ENCODE assay signal across 12 cellular contexts in the genomic region with DNA sequence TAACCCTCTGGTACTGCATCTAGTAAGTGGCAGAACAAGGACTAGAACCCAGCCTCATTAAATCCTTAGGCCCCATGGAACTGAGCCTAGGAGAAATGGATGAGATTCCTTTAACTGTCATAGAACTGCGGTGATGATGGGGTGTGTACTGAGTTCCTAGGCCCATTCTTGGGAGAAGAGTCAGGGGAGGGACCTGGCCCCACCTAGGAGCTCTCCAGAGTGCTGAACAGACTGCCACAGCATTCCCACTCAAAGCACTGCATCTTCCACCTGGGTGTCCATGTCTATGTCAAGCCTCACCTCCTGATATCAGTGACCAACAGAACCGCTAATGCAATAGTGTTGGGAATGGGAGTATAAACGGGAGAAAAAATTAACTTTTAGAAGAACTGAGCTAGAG. TPM values are rescaled to one million over a fixed set of nuclear protein-coding genes. Genes with fewer than 3 reads are reported as not detected.
DNase-seq lines count a peak whose midpoint lies in the region; ATAC-seq and TF ChIP-seq lines count a peak whose summit lies in the region.
"Had no signal": no experiment of that assay in that cellular context is flagged by ENCODE, and none has a peak within 500 bp of the region (broad histone marks: within the 10 kb centered on the region; RNA-seq: fewer than 3 reads in every experiment).

No MANE protein-coding gene starts in this region.

- no peak for ATAC-seq in HG02759 (IDR thresholded peaks at IDR 0.05; ENCODE audit: unreplicated experiment)
- ATAC-seq in T-helper 17 cell, result no peak
- ATAC-seq: activated CD8-positive, alpha-beta memory T cell treated with anti-CD3 and anti-CD28 coated beads, Interleukin-2, amount 10 ng/mL, durations not matched to agents 7 days and 5 days had no signal

- no peak overlapping the region for H3K27ac Mint-ChIP-seq in Caco-2 (ENCODE audit: unreplicated experiment)
- no peak overlapping the region for H3K27ac Mint-ChIP-seq in T-helper 17 cell
- H3K27ac Mint-ChIP-seq: activated CD8-positive, alpha-beta memory T cell treated with anti-CD3 and anti-CD28 coated beads, Interleukin-2, amount 10 ng/mL, durations not matched to agents 7 days and 5 days had no signal

- peak overlapping the region; percentile 48 for H3K27ac ChIP-seq in angular gyrus (ENCODE audit: low read depth, low read length)
- H3K27ac ChIP-seq: uterus had no signal

- POLR2A ChIA-PET in Caco-2 (lab: Charles Lee), result no interaction called here

- H3K27me3 ChIP-seq in Caco-2 (replicated peaks; ENCODE audit: control insufficient read depth, insufficient read depth, low read length), result no peaks in the 10 kb centered on the region
- H3K27me3 ChIP-seq: BE2C, uterus had no signal

- no peaks in the 10 kb centered on the region for H3K4me1 ChIP-seq in Caco-2
- H3K4me1 ChIP-seq: uterus had no signal

- H3K27me3 Mint-ChIP-seq in Caco-2 (ENCODE audit: insufficient read depth, unreplicated experiment) (no peaks in the 10 kb centered on the region), T-helper 17 cell (no peaks in the 10 kb centered on the region)
- H3K27me3 Mint-ChIP-seq: activated CD8-positive, alpha-beta memory T cell treated with anti-CD3 and anti-CD28 coated beads, Interleukin-2, amount 10 ng/mL, durations not matched to agents 7 days and 5 days had no signal

- peaks cover 5% of the 10 kb centered on the region for H3K36me3 Mint-ChIP-seq in Caco-2 (ENCODE audit: insufficient read depth, unreplicated experiment)
- peaks cover 12% of the 10 kb centered on the region for H3K36me3 Mint-ChIP-seq in T-helper 17 cell (ENCODE audit: low read depth)
- H3K36me3 Mint-ChIP-seq: activated CD8-positive, alpha-beta memory T cell treated with anti-CD3 and anti-CD28 coated beads, Interleukin-2, amount 10 ng/mL, durations not matched to agents 7 days and 5 days had no signal

- no peak overlapping the region for H3K4me3 Mint-ChIP-seq in Caco-2 (ENCODE audit: unreplicated experiment)
- no peak overlapping the region for H3K4me3 Mint-ChIP-seq in T-helper 17 cell
- H3K4me3 Mint-ChIP-seq: activated CD8-positive, alpha-beta memory T cell treated with anti-CD3 and anti-CD28 coated beads, Interleukin-2, amount 10 ng/mL, durations not matched to agents 7 days and 5 days had no signal

- intact Hi-C loops in Caco-2 (cut with micrococcal nuclease; ENCODE audit: unreplicated experiment), result no loop called here

- BruUV-seq in Caco-2 (replicated peaks; lab: Mats Ljungman, UMichigan), result no TSS peak

- H3K9me3 ChIP-seq in Caco-2 (no peaks in the 10 kb centered on the region), T-helper 17 cell (ENCODE audit: control insufficient read depth, low read length, poor library complexity, severe bottlenecking) (no peaks in the 10 kb centered on the region)
- H3K9me3 ChIP-seq: BE2C, uterus had no signal

- H3K4me3 ChIP-seq in Caco-2 (ENCODE audit: low read depth, low read length), result no peak overlapping the region
- H3K4me3 ChIP-seq: uterus had no signal

- H3K4me1 Mint-ChIP-seq in Caco-2 (ENCODE audit: low read depth, unreplicated experiment) (no peaks in the 10 kb centered on the region), T-helper 17 cell (peaks cover 24% of the 10 kb centered on the region)

- peak; percentile 66 to 67 for DNase-seq in Caco-2
- peak; percentile 32 for DNase-seq in HuH-7 (ENCODE audit: low spot score)
- DNase-seq in iPS-NIHi7 (ENCODE audit: extremely low spot score), result peak; percentile 81
- DNase-seq in NCI-H1436 (lab: John Stamatoyannopoulos, UW), result no peak
- no peak for DNase-seq in CD1c-positive myeloid dendritic cell (ENCODE audit: extremely low spot score)
- DNase-seq in T-helper 17 cell, result no peak
- DNase-seq: activated CD8-positive, alpha-beta memory T cell treated with anti-CD3 and anti-CD28 coated beads, Interleukin-2, amount 10 ng/mL, durations not matched to agents 7 days and 5 days; BE2C; NCI-H2029 treated with DMSO at 0.1 percent for 48 hours; uterus had no signal

- no peaks in the 10 kb centered on the region for H3K9me3 Mint-ChIP-seq in Caco-2 (ENCODE audit: unreplicated experiment)

- CTCF ChIA-PET in Caco-2 (lab: Charles Lee), result interaction anchor here (0.6 kb wide), 1 partner anchor 318 kb away, joined by 3 read pairs; no protein-coding TSS in a partner anchor

- no peaks in the 10 kb centered on the region for H3K36me3 ChIP-seq in Caco-2 (ENCODE audit: control insufficient read depth, insufficient read depth, low read length)
- H3K36me3 ChIP-seq: uterus had no signal

- no peak for TF ChIP-seq CTCF in Caco-2 (IDR thresholded peaks at IDR 0.05; ENCODE audit: insufficient read depth in 1 of 2, low read depth in 1 of 2, low read length in 1 of 2, severe bottlenecking in 1 of 2, unreplicated experiment in 1 of 2)

RNA-seq across cellular contexts. Expression of a gene that starts 36.6 kb away (rescaled TPM):
- total RNA-seq in Caco-2 (2022) (4.4 and 4.7 TPM in 2 replicates), T-helper 17 cell (1 to 10 TPM; 2.3 to 4.2 TPM)

Comparison
In these comparisons a context has a peak if more than half of its experiments do, and no peak if none do; other contexts are left out.
1. DNase-seq: peak in Caco-2 (2 of 2), HuH-7 (single experiment) and iPS-NIHi7 (single experiment); none in NCI-H1436 (single experiment), CD1c-positive myeloid dendritic cell (single experiment) and T-helper 17 cell (0 of 3).